In genomic region chr4:180059216-180059881, GRCh38 we compare ENCODE assay signal across 8 cellular contexts.
DNase-seq lines count a peak whose midpoint lies in the region; ATAC-seq, FAIRE-seq and TF ChIP-seq lines count a peak whose summit lies in the region.

No MANE protein-coding gene starts in this region.

- intact Hi-C loops in pancreas (cut with DNase I) = no loop called here

- FAIRE-seq in pancreas (lab: Jason Lieb, UNC) = no peak

- H3K27ac ChIP-seq in RWPE2 (ENCODE audit: poor library complexity, severe bottlenecking) = no peak overlapping the region
- H3K27ac ChIP-seq in pancreas = peak overlapping the region in 2 of 4 donors; percentile 38 to 66

- TF ChIP-seq CTCF in RWPE2 (IDR thresholded peaks at IDR 0.05; ENCODE audit: poor library complexity, severe bottlenecking) (no peak), fibroblast of mammary gland (conservative IDR thresholded peaks at IDR 0.05; ENCODE audit: control insufficient read depth, insufficient read depth, low read depth, low read length) (no peak), pancreas (IDR thresholded peaks at IDR 0.05) (no peak)

- H3K9me3 ChIP-seq in HAP-1 = no peaks in the 10 kb centered on the region
- no peaks in the 10 kb centered on the region for H3K9me3 ChIP-seq in RWPE2 (ENCODE audit: severe bottlenecking)
- no peaks in the 10 kb centered on the region for H3K9me3 ChIP-seq in pancreas

- in situ Hi-C loops in G401 (cut with HindIII; ENCODE audit: low sequenced_read_pairs) = no loop called here
- in situ Hi-C loops in HAP-1 (cut with MboI; ENCODE audit: low sequenced_read_pairs) = no loop called here

- H3K27me3 ChIP-seq in HAP-1 (ENCODE audit: low read depth) (no peaks in the 10 kb centered on the region), RWPE2 (ENCODE audit: insufficient read depth, poor library complexity, severe bottlenecking) (peaks cover 67% of the 10 kb centered on the region), pancreas (peaks cover 0 to 18% (median 4%) of the 10 kb centered on the region in 4 donors)

- DNase-seq in G401 (ENCODE audit: low spot score) (peak; percentile 38), HAP-1 (ENCODE audit: low spot score in 2 of 2) (peak; percentile 27 to 62), RWPE2 (ENCODE audit: low spot score) (no peak), fibroblast of mammary gland (ENCODE audit: low read depth) (no peak), pancreas (peak in 3 of 6 donors; percentile 18 to 67 (median 63)), germinal center (ENCODE audit: low spot score) (no peak)

- H3K4me1 ChIP-seq in HAP-1 = peaks cover 16% of the 10 kb centered on the region
- no peaks in the 10 kb centered on the region for H3K4me1 ChIP-seq in RWPE2 (ENCODE audit: insufficient read depth, poor library complexity, severe bottlenecking)
- no peaks in the 10 kb centered on the region for H3K4me1 ChIP-seq in pancreas

- H3K36me3 ChIP-seq in HAP-1 (replicated peaks) (no peaks in the 10 kb centered on the region), RWPE2 (ENCODE audit: low read depth) (no peaks in the 10 kb centered on the region), pancreas (no peaks in the 10 kb centered on the region)

- H3K4me3 ChIP-seq in HAP-1 (peak overlapping the region; percentile 61), RWPE2 (ENCODE audit: severe bottlenecking) (peak overlapping the region; percentile 38), fibroblast of mammary gland (ENCODE audit: control insufficient read depth, low read depth, low read length) (peak overlapping the region; percentile 25), pancreas (peak overlapping the region; percentile 16 to 68 (median 44))

- no peak; the same call in 2 of the 3 replicates for ATAC-seq in RWPE2 (ENCODE audit: low read depth)
- ATAC-seq in pancreas = peak; percentile 15 to 51 (median 36)
- ATAC-seq in GM19452 (IDR thresholded peaks at IDR 0.05; ENCODE audit: unreplicated experiment) = no peak
- no peak for ATAC-seq in GM21390 (IDR thresholded peaks at IDR 0.05; ENCODE audit: unreplicated experiment)

- WGBS in pancreas, 2 donors = 1% methylated on average over 44 of the region's 44 CpGs

Comparison
In these comparisons a context has a peak if more than half of its experiments do, and no peak if none do; other contexts are left out.
1. DNase-seq: peak in G401 (single experiment) and HAP-1 (2 of 2); none in RWPE2 (single experiment), fibroblast of mammary gland (single experiment) and germinal center (single experiment).
2. ATAC-seq: peak in pancreas (4 of 4); none in RWPE2 (single experiment), GM19452 (single experiment) and GM21390 (single experiment).
3. Peak in every context shown above with its lines, with median percentiles within 50 percentile points of each other: H3K4me3 ChIP-seq.